In the genomic region with DNA sequence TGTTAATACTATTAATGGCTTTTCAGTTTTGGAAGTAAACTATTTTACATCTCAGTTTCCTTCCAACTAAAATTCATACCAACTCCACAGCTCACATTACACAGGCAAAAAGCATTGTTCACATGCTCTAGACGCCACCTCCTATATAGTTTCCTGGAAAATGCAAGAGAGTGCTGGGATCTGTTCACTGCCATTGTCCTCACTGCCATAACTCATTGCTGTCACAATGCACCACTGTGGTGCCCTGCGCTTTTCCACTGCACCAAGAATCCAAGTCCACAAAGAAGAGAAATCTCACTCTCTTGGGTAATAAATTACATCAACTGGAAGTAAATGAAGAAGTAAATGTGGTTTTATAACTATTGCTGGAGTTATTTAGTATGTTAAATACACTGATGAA, we compare ENCODE assay signal across 25 cellular contexts.
"Had no signal": no experiment of that assay in that cellular context is flagged by ENCODE, and none has a peak within 500 bp of the region (broad histone marks: within the 10 kb centered on the region; RNA-seq: fewer than 3 reads in every experiment).

No MANE protein-coding gene starts in this region.

- H3K36me3 ChIP-seq: brain microvascular endothelial cell, cardiac muscle cell had no signal

- ATAC-seq: activated T-cell treated with anti-CD3 and anti-CD28 coated beads, Interleukin-2, amount 50 U/mL, for 72 hours; T-cell had no signal

- H3K4me3 ChIP-seq: cardiac muscle cell had no signal

- H3K27ac ChIP-seq: brain microvascular endothelial cell, cardiac muscle cell, VCaP had no signal

- DNase-seq: activated CD4-positive, alpha-beta memory T cell treated with anti-CD3 and anti-CD28 coated beads, Interleukin-2, amount 10 ng/mL, durations not matched to agents 7 days and 5 days; activated CD4-positive, alpha-beta T cell treated with anti-CD3 and anti-CD28 coated beads, Interleukin-2, amount 10 ng/mL, durations not matched to agents 7 days and 5 days; activated CD4-positive, CD25-positive, alpha-beta regulatory T cell; activated gamma-delta T cell treated with Interleukin-2 at 50 U/mL for 16 hours; activated naive CD4-positive, alpha-beta T cell treated with anti-CD3 and anti-CD28 coated beads, Interleukin-2, amount 10 ng/mL, durations not matched to agents 7 days and 5 days; activated naive CD8-positive, alpha-beta T cell treated with anti-CD3 and anti-CD28 coated beads for 36 hours; activated T-cell treated with anti-CD3 and anti-CD28 coated beads for 4 hours; activated T-cell treated with anti-CD3 and anti-CD28 coated beads, Interleukin-2, amount 50 U/mL, for 72 hours; brain microvascular endothelial cell; cerebellar nuclear complex; Kasumi-1; KBM-7; NCI-H1105 treated with DMSO at 0.1 percent for 48 hours; NCI-H1436 treated with DMSO at 0.1 percent for 48 hours; NCI-H187; NCI-H2081 treated with DMSO at 0.1 percent for 48 hours; NCI-H2171 treated with DMSO at 0.1 percent for 48 hours; NCI-H226; NCI-H526; SHP77 treated with DMSO at 0.1 percent for 48 hours; T-cell; T-helper 2 cell; T1000 had no signal

- H3K27me3 ChIP-seq: brain microvascular endothelial cell, cardiac muscle cell had no signal
